In the genomic region with DNA sequence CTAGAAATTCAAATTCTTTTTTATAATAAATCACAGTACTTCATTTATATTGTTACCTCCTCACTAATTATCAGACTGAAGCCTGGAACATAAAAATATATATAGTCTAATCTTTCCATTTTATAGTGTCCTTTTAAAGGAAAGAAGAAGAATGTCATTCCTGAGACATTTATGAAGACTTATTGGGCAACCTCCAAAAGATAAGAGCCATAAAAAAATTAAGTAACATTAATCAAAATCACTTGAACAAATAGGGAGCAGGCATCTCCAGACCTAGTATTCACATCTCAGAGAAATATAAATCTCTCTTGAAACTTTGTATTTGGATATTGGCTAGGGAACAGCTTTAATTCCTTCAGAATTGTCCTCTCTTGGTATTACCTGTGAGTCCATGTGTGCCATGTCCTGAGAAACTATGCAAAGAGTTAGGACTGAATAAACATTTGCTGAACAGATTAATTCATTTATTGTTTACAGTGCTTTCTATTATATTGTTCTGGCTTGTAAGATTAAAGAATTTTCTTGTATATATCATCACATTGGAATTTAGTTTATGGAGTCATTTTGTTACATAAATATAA, we compare ENCODE assay signal across 1 cellular context.
TF ChIP-seq lines count a peak whose summit lies in the region.

No MANE protein-coding gene starts in this region.

TF ChIP-seq in SK-N-SH, 30 proteins besides CTCF, POLR2A, EP300 and RAD21 (continued from another document):
- TF ChIP-seq, protein P1, sequence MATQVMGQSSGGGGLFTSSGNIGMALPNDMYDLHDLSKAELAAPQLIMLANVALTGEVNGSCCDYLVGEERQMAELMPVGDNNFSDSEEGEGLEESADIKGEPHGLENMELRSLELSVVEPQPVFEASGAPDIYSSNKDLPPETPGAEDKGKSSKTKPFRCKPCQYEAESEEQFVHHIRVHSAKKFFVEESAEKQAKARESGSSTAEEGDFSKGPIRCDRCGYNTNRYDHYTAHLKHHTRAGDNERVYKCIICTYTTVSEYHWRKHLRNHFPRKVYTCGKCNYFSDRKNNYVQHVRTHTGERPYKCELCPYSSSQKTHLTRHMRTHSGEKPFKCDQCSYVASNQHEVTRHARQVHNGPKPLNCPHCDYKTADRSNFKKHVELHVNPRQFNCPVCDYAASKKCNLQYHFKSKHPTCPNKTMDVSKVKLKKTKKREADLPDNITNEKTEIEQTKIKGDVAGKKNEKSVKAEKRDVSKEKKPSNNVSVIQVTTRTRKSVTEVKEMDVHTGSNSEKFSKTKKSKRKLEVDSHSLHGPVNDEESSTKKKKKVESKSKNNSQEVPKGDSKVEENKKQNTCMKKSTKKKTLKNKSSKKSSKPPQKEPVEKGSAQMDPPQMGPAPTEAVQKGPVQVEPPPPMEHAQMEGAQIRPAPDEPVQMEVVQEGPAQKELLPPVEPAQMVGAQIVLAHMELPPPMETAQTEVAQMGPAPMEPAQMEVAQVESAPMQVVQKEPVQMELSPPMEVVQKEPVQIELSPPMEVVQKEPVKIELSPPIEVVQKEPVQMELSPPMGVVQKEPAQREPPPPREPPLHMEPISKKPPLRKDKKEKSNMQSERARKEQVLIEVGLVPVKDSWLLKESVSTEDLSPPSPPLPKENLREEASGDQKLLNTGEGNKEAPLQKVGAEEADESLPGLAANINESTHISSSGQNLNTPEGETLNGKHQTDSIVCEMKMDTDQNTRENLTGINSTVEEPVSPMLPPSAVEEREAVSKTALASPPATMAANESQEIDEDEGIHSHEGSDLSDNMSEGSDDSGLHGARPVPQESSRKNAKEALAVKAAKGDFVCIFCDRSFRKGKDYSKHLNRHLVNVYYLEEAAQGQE (IDR thresholded peaks at IDR 0.05; ENCODE audit: low read depth, low read length) = no peak
- TF ChIP-seq YY1 (IDR thresholded peaks at IDR 0.05; ENCODE audit: low read depth) (no peak), FOSL2 (IDR thresholded peaks at IDR 0.05; ENCODE audit: borderline replicate concordance, low read depth) (no peak), NFIC (IDR thresholded peaks at IDR 0.05; ENCODE audit: borderline replicate concordance) (no peak), ELF1 (IDR thresholded peaks at IDR 0.05) (no peak), POLR2AphosphoS5 (IDR thresholded peaks at IDR 0.05; ENCODE audit: low read depth, low read length) (no peak), MEF2A (IDR thresholded peaks at IDR 0.05; ENCODE audit: borderline replicate concordance, low read depth) (no peak), FOXM1 (IDR thresholded peaks at IDR 0.05; ENCODE audit: low read depth) (no peak), CHD2 (IDR thresholded peaks at IDR 0.05; ENCODE audit: low read length, partially characterized antibody) (no peak), GABPA (IDR thresholded peaks at IDR 0.05; ENCODE audit: low read depth) (no peak), SMC3 (IDR thresholded peaks at IDR 0.05; ENCODE audit: low read depth, low read length) (no peak), TAF1 (IDR thresholded peaks at IDR 0.05; ENCODE audit: borderline replicate concordance, low read depth, low read length) (no peak)
- TF ChIP-seq, protein P2, sequence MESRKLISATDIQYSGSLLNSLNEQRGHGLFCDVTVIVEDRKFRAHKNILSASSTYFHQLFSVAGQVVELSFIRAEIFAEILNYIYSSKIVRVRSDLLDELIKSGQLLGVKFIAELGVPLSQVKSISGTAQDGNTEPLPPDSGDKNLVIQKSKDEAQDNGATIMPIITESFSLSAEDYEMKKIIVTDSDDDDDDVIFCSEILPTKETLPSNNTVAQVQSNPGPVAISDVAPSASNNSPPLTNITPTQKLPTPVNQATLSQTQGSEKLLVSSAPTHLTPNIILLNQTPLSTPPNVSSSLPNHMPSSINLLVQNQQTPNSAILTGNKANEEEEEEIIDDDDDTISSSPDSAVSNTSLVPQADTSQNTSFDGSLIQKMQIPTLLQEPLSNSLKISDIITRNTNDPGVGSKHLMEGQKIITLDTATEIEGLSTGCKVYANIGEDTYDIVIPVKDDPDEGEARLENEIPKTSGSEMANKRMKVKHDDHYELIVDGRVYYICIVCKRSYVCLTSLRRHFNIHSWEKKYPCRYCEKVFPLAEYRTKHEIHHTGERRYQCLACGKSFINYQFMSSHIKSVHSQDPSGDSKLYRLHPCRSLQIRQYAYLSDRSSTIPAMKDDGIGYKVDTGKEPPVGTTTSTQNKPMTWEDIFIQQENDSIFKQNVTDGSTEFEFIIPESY (IDR thresholded peaks at IDR 0.05; ENCODE audit: borderline replicate concordance, low read depth) = no peak
- TF ChIP-seq, protein P3, sequence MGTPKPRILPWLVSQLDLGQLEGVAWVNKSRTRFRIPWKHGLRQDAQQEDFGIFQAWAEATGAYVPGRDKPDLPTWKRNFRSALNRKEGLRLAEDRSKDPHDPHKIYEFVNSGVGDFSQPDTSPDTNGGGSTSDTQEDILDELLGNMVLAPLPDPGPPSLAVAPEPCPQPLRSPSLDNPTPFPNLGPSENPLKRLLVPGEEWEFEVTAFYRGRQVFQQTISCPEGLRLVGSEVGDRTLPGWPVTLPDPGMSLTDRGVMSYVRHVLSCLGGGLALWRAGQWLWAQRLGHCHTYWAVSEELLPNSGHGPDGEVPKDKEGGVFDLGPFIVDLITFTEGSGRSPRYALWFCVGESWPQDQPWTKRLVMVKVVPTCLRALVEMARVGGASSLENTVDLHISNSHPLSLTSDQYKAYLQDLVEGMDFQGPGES (IDR thresholded peaks at IDR 0.05; ENCODE audit: low read depth, low read length) = no peak
- TF ChIP-seq, protein P4, sequence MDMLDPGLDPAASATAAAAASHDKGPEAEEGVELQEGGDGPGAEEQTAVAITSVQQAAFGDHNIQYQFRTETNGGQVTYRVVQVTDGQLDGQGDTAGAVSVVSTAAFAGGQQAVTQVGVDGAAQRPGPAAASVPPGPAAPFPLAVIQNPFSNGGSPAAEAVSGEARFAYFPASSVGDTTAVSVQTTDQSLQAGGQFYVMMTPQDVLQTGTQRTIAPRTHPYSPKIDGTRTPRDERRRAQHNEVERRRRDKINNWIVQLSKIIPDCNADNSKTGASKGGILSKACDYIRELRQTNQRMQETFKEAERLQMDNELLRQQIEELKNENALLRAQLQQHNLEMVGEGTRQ (IDR thresholded peaks at IDR 0.05; ENCODE audit: borderline replicate concordance, low read depth, low read length) = no peak
